Comparison of ENCODE assay signal across 15 cellular contexts in the genomic region with DNA sequence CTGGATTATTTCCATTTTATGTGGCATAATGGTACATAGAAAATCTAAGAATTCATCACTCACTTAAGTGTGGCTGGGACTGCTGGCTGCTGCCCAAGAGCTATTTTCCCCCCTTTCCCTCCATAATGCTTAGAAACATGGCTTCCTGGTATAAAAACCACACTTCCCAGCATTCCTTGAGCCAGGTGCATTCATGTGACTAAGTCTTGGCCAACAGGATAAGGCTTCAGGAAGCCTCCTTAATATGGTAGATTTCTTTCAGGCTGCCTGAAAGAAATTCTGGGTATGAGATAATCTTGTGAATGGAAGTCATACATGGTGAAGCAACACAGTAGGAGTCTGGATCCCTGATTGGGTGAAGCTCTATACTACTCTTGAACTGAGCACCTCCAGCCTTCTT.
A peak's percentile ranks its signal among the peaks of the same experiment; 100 is the strongest.
DNase-seq lines count a peak whose midpoint lies in the region; ATAC-seq lines count a peak whose summit lies in the region.
"Had no signal": no experiment of that assay in that cellular context is flagged by ENCODE, and none has a peak within 500 bp of the region (broad histone marks: within the 10 kb centered on the region; RNA-seq: fewer than 3 reads in every experiment).

No MANE protein-coding gene starts in this region.

- DNase-seq in DMS 273 treated with DMSO at 0.1 percent for 48 hours (lab: John Stamatoyannopoulos, UW) = peak; percentile 21
- DNase-seq in HPDE6-E6E7 (ENCODE audit: extremely low spot score) = peak; percentile 6
- peak; percentile 17 for DNase-seq in SW480 (ENCODE audit: low spot score)
- peak; percentile 61 for DNase-seq in iPS-NIHi7 (ENCODE audit: extremely low spot score)
- no peak for DNase-seq in central memory CD4-positive, alpha-beta T cell
- DNase-seq: activated effector memory CD4-positive, alpha-beta T cell treated with anti-CD3 and anti-CD28 coated beads, Interleukin-2, amount 50 U/mL, for 16 hours; CD4-positive, CD25-positive, alpha-beta regulatory T cell; KBM-7; left ventricle myocardium superior; NCI-H187 treated with DMSO at 0.1 percent for 48 hours; sigmoid colon; stimulated activated naive CD8-positive, alpha-beta T cell treated with anti-CD3 and anti-CD28 coated beads, Interleukin-15, amount 100 ng/mL, for 72 hours had no signal

- ATAC-seq in GM18909 (IDR thresholded peaks at IDR 0.05; ENCODE audit: poor library complexity, unreplicated experiment) (no peak), GM21619 (IDR thresholded peaks at IDR 0.05; ENCODE audit: unreplicated experiment) (no peak)
- ATAC-seq: left ventricle myocardium superior; natural killer cell treated with Interleukin-12 subunit alpha and Interleukin-12 subunit beta and Interleukin-15 and Interleukin-18, amount 100 ng/mL, for 72 hours; stimulated activated naive CD8-positive, alpha-beta T cell treated with anti-CD3 and anti-CD28 coated beads, Interleukin-15, amount 100 ng/mL, for 72 hours had no signal
